ENCODE assay signal across 26 cellular contexts in the genomic region with DNA sequence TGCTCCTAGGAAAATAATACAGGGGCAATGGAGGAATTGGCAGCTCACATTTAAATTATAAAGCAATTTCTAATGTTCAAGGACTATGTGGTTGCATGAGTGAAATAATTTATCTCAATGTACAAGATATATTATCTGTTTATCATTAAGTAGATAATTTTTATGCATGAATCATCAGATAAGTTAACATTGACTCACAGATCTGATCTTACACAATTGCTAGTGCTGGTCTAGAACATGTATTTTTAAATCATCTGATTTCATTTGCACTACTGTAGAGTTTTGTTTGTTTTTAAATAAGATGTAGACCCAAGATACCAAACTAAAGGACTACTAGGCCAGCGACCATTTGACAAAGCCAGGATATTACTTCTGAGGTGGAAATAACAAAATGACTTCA.
"Had no signal": no experiment of that assay in that cellular context is flagged by ENCODE, and none has a peak within 500 bp of the region (broad histone marks: within the 10 kb centered on the region; RNA-seq: fewer than 3 reads in every experiment).

No MANE protein-coding gene starts in this region.

- H3K4me3 ChIP-seq: left lung, lung, neural progenitor cell, spleen, testis, uterus had no signal

- H3K4me3 Mint-ChIP-seq: activated B cell treated with CpG ODN at 0.5 μM for 24 hours; activated CD4-positive, alpha-beta T cell treated with anti-CD3 and anti-CD28 coated beads for 36 hours; activated naive CD8-positive, alpha-beta T cell treated with anti-CD3 and anti-CD28 coated beads, Interleukin-2, amount 10 ng/mL, durations not matched to agents 7 days and 5 days; dendritic cell treated with granulocyte-macrophage colony-stimulating factor and Interleukin-4, amounts not matched to agents 40 ng/mL and 50 ng/mL, for 4 days; mesothelial cell of epicardium; naive thymus-derived CD8-positive, alpha-beta T cell; neural progenitor cell; T-helper 17 cell had no signal

- H3K4me1 ChIP-seq: left lung, neural progenitor cell, spleen, testis, uterus had no signal

- H3K9me3 Mint-ChIP-seq: dendritic cell treated with granulocyte-macrophage colony-stimulating factor and Interleukin-4, amounts not matched to agents 40 ng/mL and 50 ng/mL, for 4 days had no signal

- H3K36me3 Mint-ChIP-seq: activated naive CD8-positive, alpha-beta T cell treated with anti-CD3 and anti-CD28 coated beads, Interleukin-2, amount 10 ng/mL, durations not matched to agents 7 days and 5 days; mesothelial cell of epicardium; naive thymus-derived CD8-positive, alpha-beta T cell; neural progenitor cell had no signal

- H3K4me2 ChIP-seq: neural progenitor cell had no signal

- H3K27me3 Mint-ChIP-seq: activated B cell treated with CpG ODN at 0.5 μM for 24 hours; activated CD4-positive, alpha-beta T cell treated with anti-CD3 and anti-CD28 coated beads for 36 hours; activated naive CD8-positive, alpha-beta T cell treated with anti-CD3 and anti-CD28 coated beads, Interleukin-2, amount 10 ng/mL, durations not matched to agents 7 days and 5 days; dendritic cell treated with granulocyte-macrophage colony-stimulating factor and Interleukin-4, amounts not matched to agents 40 ng/mL and 50 ng/mL, for 4 days; naive thymus-derived CD8-positive, alpha-beta T cell; T-helper 17 cell had no signal

- H3K4me1 Mint-ChIP-seq: activated B cell treated with CpG ODN at 0.5 μM for 24 hours; activated CD4-positive, alpha-beta T cell treated with anti-CD3 and anti-CD28 coated beads for 36 hours; activated naive CD8-positive, alpha-beta T cell treated with anti-CD3 and anti-CD28 coated beads, Interleukin-2, amount 10 ng/mL, durations not matched to agents 7 days and 5 days; mesothelial cell of epicardium; naive thymus-derived CD8-positive, alpha-beta T cell; neural progenitor cell; T-helper 17 cell had no signal

- H2AFZ ChIP-seq: neural progenitor cell had no signal

- H3K9ac ChIP-seq: neural progenitor cell had no signal

- ATAC-seq: activated CD4-positive, alpha-beta T cell treated with anti-CD3 and anti-CD28 coated beads for 36 hours; esophagus mucosa; left lung; naive thymus-derived CD8-positive, alpha-beta T cell; sciatic nerve; T-helper 17 cell had no signal

- H3K27ac Mint-ChIP-seq: activated B cell treated with CpG ODN at 0.5 μM for 24 hours; activated CD4-positive, alpha-beta T cell treated with anti-CD3 and anti-CD28 coated beads for 36 hours; activated naive CD8-positive, alpha-beta T cell treated with anti-CD3 and anti-CD28 coated beads, Interleukin-2, amount 10 ng/mL, durations not matched to agents 7 days and 5 days; dendritic cell treated with granulocyte-macrophage colony-stimulating factor and Interleukin-4, amounts not matched to agents 40 ng/mL and 50 ng/mL, for 4 days; mesothelial cell of epicardium; naive thymus-derived CD8-positive, alpha-beta T cell; neural progenitor cell; T-helper 17 cell had no signal

- H3K27ac ChIP-seq: left lung, neural progenitor cell, spleen, testis, uterus had no signal

- DNase-seq: activated B cell treated with CpG ODN at 0.5 μM for 24 hours; activated CD4-positive, alpha-beta T cell treated with anti-CD3 and anti-CD28 coated beads for 36 hours; activated CD4-positive, alpha-beta T cell treated with anti-CD3 and anti-CD28 coated beads, Interleukin-2, amount 50 U/mL, for 4 hours; activated naive CD4-positive, alpha-beta T cell treated with Interleukin-2 at 50 U/mL for 16 hours; activated naive CD8-positive, alpha-beta T cell treated with anti-CD3 and anti-CD28 coated beads, Interleukin-2, amount 10 ng/mL, durations not matched to agents 7 days and 5 days; activated T-cell treated with anti-CD3 and anti-CD28 coated beads, Interleukin-2, amount 50 U/mL, for 48 hours; amygdala; effector CD4-positive, alpha-beta T cell; foreskin melanocyte; kidney glomerular epithelial cell; left lung; naive thymus-derived CD8-positive, alpha-beta T cell; posterior cingulate gyrus; spleen; stimulated activated CD4-positive, alpha-beta T cell treated with anti-CD3 and anti-CD28 coated beads, Interleukin-4, amount 100 ng/mL, for 1 hour; stimulated activated naive CD4-positive, alpha-beta T cell; T-helper 17 cell; testis; trophoblast cell; uterus had no signal

- H3K9me3 ChIP-seq: testis, uterus had no signal

- H3K27me3 ChIP-seq: left lung, neural progenitor cell, spleen, testis, uterus had no signal

- H3K36me3 ChIP-seq: left lung, neural progenitor cell, spleen, uterus had no signal
